In the genomic region with DNA sequence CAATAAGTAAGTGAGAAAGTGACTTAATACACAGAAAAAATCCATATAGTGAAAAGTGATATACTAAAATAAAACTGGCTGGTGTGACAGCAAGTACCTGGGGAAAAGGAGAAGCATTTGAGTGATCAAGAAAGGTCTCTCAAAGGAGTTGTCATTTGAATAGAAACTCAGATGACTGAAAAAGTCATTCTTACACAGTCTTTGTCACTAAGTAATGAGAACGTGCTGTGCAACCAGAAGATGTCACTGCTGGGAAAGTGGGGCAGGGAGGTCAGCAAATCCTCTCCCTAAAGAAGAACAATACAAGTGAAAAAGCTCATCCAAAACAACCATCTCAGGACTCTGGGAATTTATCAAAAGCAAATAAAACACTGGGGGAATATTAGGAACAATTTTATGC, we compare ENCODE assay signal across 20 cellular contexts.
DNase-seq lines count a peak whose midpoint lies in the region; FAIRE-seq and TF ChIP-seq lines count a peak whose summit lies in the region.
"Had no signal": no experiment of that assay in that cellular context is flagged by ENCODE, and none has a peak within 500 bp of the region (broad histone marks: within the 10 kb centered on the region; RNA-seq: fewer than 3 reads in every experiment).

No MANE protein-coding gene starts in this region.

- H2BK20ac ChIP-seq in H1 (ENCODE audit: low read length) = no peak overlapping the region

- no peak overlapping the region for H4K91ac ChIP-seq in H1 (replicated peaks; ENCODE audit: insufficient read length, low read length)

- H3K4me1 ChIP-seq in OCI-LY3 (ENCODE audit: low read length) (peaks cover 18% of the 10 kb centered on the region), H1 (replicated peaks in 1 of 4; ENCODE audit: control insufficient read depth in 3 of 4, insufficient read depth in 4 of 4, low read length in 3 of 4) (peaks cover 0 to 3% (median 0%) of the 10 kb centered on the region in 4 experiments; a peak in 1 of 7 replicates)
- H3K4me1 ChIP-seq: colonic mucosa had no signal

- TF ChIP-seq EP300 in H1 (IDR thresholded peaks at IDR 0.05; ENCODE audit: borderline replicate concordance in 1 of 2, low read depth in 2 of 2, low read length in 2 of 2) = no peak

- H4K20me1 ChIP-seq in OCI-LY3 (ENCODE audit: insufficient read depth, low read length) (no peaks in the 10 kb centered on the region), H1 (replicated peaks in 1 of 2; ENCODE audit: control insufficient read depth in 1 of 2, insufficient read depth in 2 of 2, low read length in 2 of 2) (no peaks in the 10 kb centered on the region)

- no peak overlapping the region for H3K56ac ChIP-seq in H1 (replicated peaks; ENCODE audit: insufficient read length, low read depth, low read length)

- H3K27ac ChIP-seq in OCI-LY3 (ENCODE audit: low read length) (peak overlapping the region; percentile 58), H1 (ENCODE audit: low read depth, low read length) (no peak overlapping the region)
- H3K27ac ChIP-seq: colonic mucosa, GM23248 had no signal

- no peak overlapping the region for H2AK5ac ChIP-seq in H1 (ENCODE audit: low read depth, low read length)

- no peak for TF ChIP-seq POLR2A in H1 (IDR thresholded peaks at IDR 0.05; ENCODE audit: control extremely low read depth in 1 of 2, low read depth in 2 of 2, low read length in 2 of 2)

- H4K8ac ChIP-seq in H1 (ENCODE audit: extremely low read depth, insufficient read depth, low read length) = no peak overlapping the region

- H2BK120ac ChIP-seq in H1 (replicated peaks; ENCODE audit: low read depth, low read length) = no peak overlapping the region

- H3K4me3 ChIP-seq in H7 (ENCODE audit: insufficient read depth, low read depth, low read length) (no peak overlapping the region), OCI-LY3 (ENCODE audit: low read length) (peak overlapping the region; percentile 29), H1 (ENCODE audit: extremely low read depth in 1 of 4, insufficient read depth in 2 of 4, low read depth in 3 of 4, low read length in 4 of 4) (no peak overlapping the region)
- H3K4me3 ChIP-seq: colonic mucosa, GM23248 had no signal

- no peak for FAIRE-seq in H1 (lab: Jason Lieb, UNC)
- FAIRE-seq: D721Med had no signal

- 50% methylated on average over 1 of the region's 1 CpG; no CpG with 5 or more reads in 1 of the 2 experiments for WGBS in H1 (ENCODE audit: extremely low coverage in 1 of 2, insufficient coverage in 1 of 2, insufficient read length in 1 of 2, insufficient replicate concordance in 2 of 2, low coverage in 1 of 2, low lambda C conversion rate in 2 of 2, missing lambda C conversion rate in 1 of 2), 2 experiments

- H3K4ac ChIP-seq in H1 (replicated peaks; ENCODE audit: insufficient read length, low read depth, low read length) = no peak overlapping the region

- H3K36me3 ChIP-seq in H7 (replicated peaks; ENCODE audit: control insufficient read depth, insufficient read depth, low read length) (no peaks in the 10 kb centered on the region), OCI-LY3 (replicated peaks; ENCODE audit: low read depth, low read length) (no peaks in the 10 kb centered on the region), H1 (ENCODE audit: control insufficient read depth in 2 of 4, insufficient read depth in 4 of 4, low read length in 3 of 4) (no peaks in the 10 kb centered on the region)
- H3K36me3 ChIP-seq: colonic mucosa had no signal

- H3K27me3 ChIP-seq in H7 (ENCODE audit: control insufficient read depth, insufficient read depth, low read length) (no peaks in the 10 kb centered on the region), OCI-LY3 (ENCODE audit: low read depth, low read length) (no peaks in the 10 kb centered on the region), H1 (replicated peaks in 1 of 4; ENCODE audit: control insufficient read depth in 3 of 4, extremely low read depth in 1 of 4, insufficient read depth in 3 of 4, low read length in 3 of 4) (no peaks in the 10 kb centered on the region)
- H3K27me3 ChIP-seq: colonic mucosa had no signal

- no peaks in the 10 kb centered on the region for H3K23me2 ChIP-seq in H1 (ENCODE audit: low read depth, low read length)

- peak; percentile 37 to 38; a peak in 3 of 4 replicates for TF ChIP-seq RAD21 in H1 (IDR thresholded peaks at IDR 0.05 in 1 of 2, conservative IDR thresholded peaks at IDR 0.05 in 1 of 2; ENCODE audit: low read depth in 2 of 2, low read length in 2 of 2)

- H3K79me1 ChIP-seq in H1 (ENCODE audit: low read depth, low read length) = no peaks in the 10 kb centered on the region

- peak; percentile 66 for TF ChIP-seq CTCF in OCI-LY3 (IDR thresholded peaks at IDR 0.05; ENCODE audit: low read depth, low read length)
- peak in 1 of 3 experiments; percentile 10; a peak in 1 of 4 replicates for TF ChIP-seq CTCF in H1 (IDR thresholded peaks at IDR 0.05; ENCODE audit: control extremely low read depth in 1 of 3, insufficient read depth in 1 of 3, low read depth in 1 of 3, low read length in 3 of 3)

- no peak overlapping the region for H2BK5ac ChIP-seq in H1 (ENCODE audit: low read depth, low read length)

- no peak overlapping the region for H3K18ac ChIP-seq in H1 (ENCODE audit: extremely low read depth, low read length)

- no peak overlapping the region for H3K23ac ChIP-seq in H1 (ENCODE audit: insufficient read length)

- DNase-seq in H7 = peak; percentile 10
- DNase-seq in H1 (ENCODE audit: low read depth in 1 of 2, low spot score in 2 of 2) = no peak
- peak; percentile 28 for DNase-seq in myocyte (ENCODE audit: low read depth)
- DNase-seq in activated naive CD4-positive, alpha-beta T cell treated with anti-CD3 and anti-CD28 coated beads, Interleukin-2, amount 50 U/mL, for 16 hours = no peak
- DNase-seq in DMS79 treated with DMSO at 0.1 percent for 48 hours (lab: John Stamatoyannopoulos, UW) = no peak
- no peak for DNase-seq in glomerular visceral epithelial cell (ENCODE audit: extremely low spot score)
- DNase-seq: activated CD4-positive, alpha-beta T cell treated with anti-CD3 and anti-CD28 coated beads for 1 hour; activated CD8-positive, alpha-beta T cell treated with anti-CD3 and anti-CD28 coated beads, Interleukin-2, amount 10 ng/mL, durations not matched to agents 7 days and 5 days; colonic mucosa; GM23248; Kasumi-1; kidney; NCI-H1092; NCI-H2029 treated with DMSO at 0.1 percent for 48 hours; NCI-H2227 treated with DMSO at 0.1 percent for 48 hours; NCI-H748 treated with DMSO at 0.1 percent for 48 hours; SHP77; trophoblast cell had no signal

- no peak overlapping the region for H4K5ac ChIP-seq in H1 (ENCODE audit: insufficient read length, low read depth, low read length)

- no peaks in the 10 kb centered on the region for H3K79me2 ChIP-seq in OCI-LY3 (ENCODE audit: low read length)
- no peaks in the 10 kb centered on the region for H3K79me2 ChIP-seq in H1 (ENCODE audit: control insufficient read depth in 1 of 2, insufficient read depth in 2 of 2, low read length in 2 of 2)

- no peaks in the 10 kb centered on the region for H3K9me3 ChIP-seq in OCI-LY3 (ENCODE audit: insufficient read depth, low read length)
- H3K9me3 ChIP-seq in H1 (ENCODE audit: insufficient read depth in 2 of 2, low read depth in 1 of 2, low read length in 1 of 2) = no peaks in the 10 kb centered on the region
- H3K9me3 ChIP-seq: colonic mucosa had no signal

- no peak overlapping the region for H2BK15ac ChIP-seq in H1 (ENCODE audit: low read length)

- H3K9ac ChIP-seq in OCI-LY3 (ENCODE audit: low read length) (no peak overlapping the region), H1 (replicated peaks in 1 of 4; ENCODE audit: extremely low read depth in 1 of 4, low read depth in 3 of 4, low read length in 3 of 4) (no peak overlapping the region)
- H3K9ac ChIP-seq: GM23248 had no signal

- CTCF ChIA-PET in H1 (lab: Charles Lee; ENCODE audit: partially characterized antibody) = interaction anchor here (0.6 to 1.6 kb wide), 3 partner anchors 8 to 208 kb away, joined by 3 to 5 read pairs (median 4); no protein-coding TSS in a partner anchor

- H2BK12ac ChIP-seq in H1 (ENCODE audit: low read depth, low read length) = no peak overlapping the region

- H2AFZ ChIP-seq in OCI-LY3 (ENCODE audit: low read depth, low read length) (no peak overlapping the region), H1 (ENCODE audit: low read length) (no peak overlapping the region)
- H2AFZ ChIP-seq: GM23248 had no signal

- H3K4me2 ChIP-seq in OCI-LY3 (ENCODE audit: low read length) (peak overlapping the region; percentile 64), H1 (ENCODE audit: insufficient read depth in 1 of 2, low read depth in 2 of 2, low read length in 2 of 2) (no peak overlapping the region)

- no peak overlapping the region for H3K14ac ChIP-seq in H1 (ENCODE audit: insufficient read length)

- POLR2A ChIA-PET in H1 (lab: Charles Lee; ENCODE audit: partially characterized antibody) = no interaction called here

TF ChIP-seq in H1, 55 proteins besides CTCF, POLR2A, EP300 and RAD21 (continues in another document):
- TF ChIP-seq, protein P1, sequence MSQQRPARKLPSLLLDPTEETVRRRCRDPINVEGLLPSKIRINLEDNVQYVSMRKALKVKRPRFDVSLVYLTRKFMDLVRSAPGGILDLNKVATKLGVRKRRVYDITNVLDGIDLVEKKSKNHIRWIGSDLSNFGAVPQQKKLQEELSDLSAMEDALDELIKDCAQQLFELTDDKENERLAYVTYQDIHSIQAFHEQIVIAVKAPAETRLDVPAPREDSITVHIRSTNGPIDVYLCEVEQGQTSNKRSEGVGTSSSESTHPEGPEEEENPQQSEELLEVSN (IDR thresholded peaks at IDR 0.05) = no peak
- TF ChIP-seq SP4 (IDR thresholded peaks at IDR 0.05; ENCODE audit: low read length) (no peak), RNF2 (IDR thresholded peaks at IDR 0.05; ENCODE audit: borderline replicate concordance, low read depth, low read length, missing control alignments, poor library complexity, severe bottlenecking) (no peak), SUZ12 (IDR thresholded peaks at IDR 0.05; ENCODE audit: low read length) (no peak), HDAC6 (IDR thresholded peaks at IDR 0.05; ENCODE audit: low read depth, low read length) (no peak), SIX5 (IDR thresholded peaks at IDR 0.05; ENCODE audit: low read depth, low read length) (no peak), ZNF274 (IDR thresholded peaks at IDR 0.05; ENCODE audit: borderline replicate concordance, extremely low read depth, low read length) (no peak), PHF8 (conservative IDR thresholded peaks at IDR 0.05; ENCODE audit: low read depth, low read length) (no peak), KDM1A (IDR thresholded peaks at IDR 0.05; ENCODE audit: borderline replicate concordance, low read length) (no peak)
- TF ChIP-seq, protein P2, sequence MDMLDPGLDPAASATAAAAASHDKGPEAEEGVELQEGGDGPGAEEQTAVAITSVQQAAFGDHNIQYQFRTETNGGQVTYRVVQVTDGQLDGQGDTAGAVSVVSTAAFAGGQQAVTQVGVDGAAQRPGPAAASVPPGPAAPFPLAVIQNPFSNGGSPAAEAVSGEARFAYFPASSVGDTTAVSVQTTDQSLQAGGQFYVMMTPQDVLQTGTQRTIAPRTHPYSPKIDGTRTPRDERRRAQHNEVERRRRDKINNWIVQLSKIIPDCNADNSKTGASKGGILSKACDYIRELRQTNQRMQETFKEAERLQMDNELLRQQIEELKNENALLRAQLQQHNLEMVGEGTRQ (IDR thresholded peaks at IDR 0.05; ENCODE audit: low read length) = no peak

Comparison
In these comparisons a context has a peak if more than half of its experiments do, and no peak if none do; other contexts are left out.
1. DNase-seq: peak in H7 (single experiment) and myocyte (single experiment); none in H1 (0 of 2), activated naive CD4-positive, alpha-beta T cell treated with anti-CD3 and anti-CD28 coated beads, Interleukin-2, amount 50 U/mL, for 16 hours (single experiment), DMS79 treated with DMSO at 0.1 percent for 48 hours (single experiment) and glomerular visceral epithelial cell (single experiment).